Comparison of ENCODE assay signal across 1 cellular context in the genomic region with DNA sequence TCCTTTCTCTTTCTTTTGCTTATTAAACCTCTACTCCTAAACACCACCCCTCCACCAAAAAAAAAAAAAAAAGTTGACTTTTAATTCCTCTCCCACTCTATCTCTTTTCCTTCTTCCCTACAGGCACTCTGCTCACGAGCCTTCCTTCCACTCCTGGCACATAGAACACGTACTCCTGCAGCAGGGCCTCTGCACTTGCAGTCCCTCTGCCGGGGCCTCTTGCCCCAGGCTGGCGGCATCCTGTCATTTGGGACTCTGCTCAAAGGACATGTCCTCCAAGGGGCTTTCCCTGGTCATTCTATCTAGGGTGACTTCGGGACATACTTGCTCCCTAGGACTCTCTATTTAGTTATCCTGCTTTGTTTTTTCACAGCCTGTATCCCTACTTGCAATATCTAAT.
TF ChIP-seq lines count a peak whose summit lies in the region.

No MANE protein-coding gene starts in this region.

TF ChIP-seq in SK-N-SH, 30 proteins besides CTCF, POLR2A, EP300 and RAD21 (continued from another document):
- TF ChIP-seq, protein P1, sequence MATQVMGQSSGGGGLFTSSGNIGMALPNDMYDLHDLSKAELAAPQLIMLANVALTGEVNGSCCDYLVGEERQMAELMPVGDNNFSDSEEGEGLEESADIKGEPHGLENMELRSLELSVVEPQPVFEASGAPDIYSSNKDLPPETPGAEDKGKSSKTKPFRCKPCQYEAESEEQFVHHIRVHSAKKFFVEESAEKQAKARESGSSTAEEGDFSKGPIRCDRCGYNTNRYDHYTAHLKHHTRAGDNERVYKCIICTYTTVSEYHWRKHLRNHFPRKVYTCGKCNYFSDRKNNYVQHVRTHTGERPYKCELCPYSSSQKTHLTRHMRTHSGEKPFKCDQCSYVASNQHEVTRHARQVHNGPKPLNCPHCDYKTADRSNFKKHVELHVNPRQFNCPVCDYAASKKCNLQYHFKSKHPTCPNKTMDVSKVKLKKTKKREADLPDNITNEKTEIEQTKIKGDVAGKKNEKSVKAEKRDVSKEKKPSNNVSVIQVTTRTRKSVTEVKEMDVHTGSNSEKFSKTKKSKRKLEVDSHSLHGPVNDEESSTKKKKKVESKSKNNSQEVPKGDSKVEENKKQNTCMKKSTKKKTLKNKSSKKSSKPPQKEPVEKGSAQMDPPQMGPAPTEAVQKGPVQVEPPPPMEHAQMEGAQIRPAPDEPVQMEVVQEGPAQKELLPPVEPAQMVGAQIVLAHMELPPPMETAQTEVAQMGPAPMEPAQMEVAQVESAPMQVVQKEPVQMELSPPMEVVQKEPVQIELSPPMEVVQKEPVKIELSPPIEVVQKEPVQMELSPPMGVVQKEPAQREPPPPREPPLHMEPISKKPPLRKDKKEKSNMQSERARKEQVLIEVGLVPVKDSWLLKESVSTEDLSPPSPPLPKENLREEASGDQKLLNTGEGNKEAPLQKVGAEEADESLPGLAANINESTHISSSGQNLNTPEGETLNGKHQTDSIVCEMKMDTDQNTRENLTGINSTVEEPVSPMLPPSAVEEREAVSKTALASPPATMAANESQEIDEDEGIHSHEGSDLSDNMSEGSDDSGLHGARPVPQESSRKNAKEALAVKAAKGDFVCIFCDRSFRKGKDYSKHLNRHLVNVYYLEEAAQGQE (IDR thresholded peaks at IDR 0.05; ENCODE audit: low read depth, low read length): no peak
- TF ChIP-seq TEAD4 (IDR thresholded peaks at IDR 0.05; ENCODE audit: borderline replicate concordance, insufficient read depth): no peak
- no peak for TF ChIP-seq FOSL2 (IDR thresholded peaks at IDR 0.05; ENCODE audit: borderline replicate concordance, low read depth)
- TF ChIP-seq ZBTB33 (IDR thresholded peaks at IDR 0.05; ENCODE audit: borderline replicate concordance, low read depth): no peak
- TF ChIP-seq JUND (IDR thresholded peaks at IDR 0.05): no peak
- no peak for TF ChIP-seq SMC3 (IDR thresholded peaks at IDR 0.05; ENCODE audit: low read depth, low read length)
- TF ChIP-seq, protein P2, sequence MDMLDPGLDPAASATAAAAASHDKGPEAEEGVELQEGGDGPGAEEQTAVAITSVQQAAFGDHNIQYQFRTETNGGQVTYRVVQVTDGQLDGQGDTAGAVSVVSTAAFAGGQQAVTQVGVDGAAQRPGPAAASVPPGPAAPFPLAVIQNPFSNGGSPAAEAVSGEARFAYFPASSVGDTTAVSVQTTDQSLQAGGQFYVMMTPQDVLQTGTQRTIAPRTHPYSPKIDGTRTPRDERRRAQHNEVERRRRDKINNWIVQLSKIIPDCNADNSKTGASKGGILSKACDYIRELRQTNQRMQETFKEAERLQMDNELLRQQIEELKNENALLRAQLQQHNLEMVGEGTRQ (IDR thresholded peaks at IDR 0.05; ENCODE audit: borderline replicate concordance, low read depth, low read length): no peak
- TF ChIP-seq USF1 (IDR thresholded peaks at IDR 0.05; ENCODE audit: borderline replicate concordance, low read depth): no peak
- TF ChIP-seq, protein P3, sequence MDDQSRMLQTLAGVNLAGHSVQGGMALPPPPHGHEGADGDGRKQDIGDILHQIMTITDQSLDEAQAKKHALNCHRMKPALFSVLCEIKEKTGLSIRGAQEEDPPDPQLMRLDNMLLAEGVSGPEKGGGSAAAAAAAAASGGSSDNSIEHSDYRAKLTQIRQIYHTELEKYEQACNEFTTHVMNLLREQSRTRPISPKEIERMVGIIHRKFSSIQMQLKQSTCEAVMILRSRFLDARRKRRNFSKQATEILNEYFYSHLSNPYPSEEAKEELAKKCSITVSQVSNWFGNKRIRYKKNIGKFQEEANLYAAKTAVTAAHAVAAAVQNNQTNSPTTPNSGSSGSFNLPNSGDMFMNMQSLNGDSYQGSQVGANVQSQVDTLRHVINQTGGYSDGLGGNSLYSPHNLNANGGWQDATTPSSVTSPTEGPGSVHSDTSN (IDR thresholded peaks at IDR 0.05): no peak
- TF ChIP-seq IRF3 (IDR thresholded peaks at IDR 0.05; ENCODE audit: low read depth, low read length): no peak
- no peak for TF ChIP-seq TAF1 (IDR thresholded peaks at IDR 0.05; ENCODE audit: borderline replicate concordance, low read depth, low read length)
- TF ChIP-seq RFX5 (IDR thresholded peaks at IDR 0.05; ENCODE audit: low read length): no peak
TF ChIP-seq in SK-N-SH: peak in this region for 0.
